ENCODE assay signal across 25 cellular contexts in the genomic region with DNA sequence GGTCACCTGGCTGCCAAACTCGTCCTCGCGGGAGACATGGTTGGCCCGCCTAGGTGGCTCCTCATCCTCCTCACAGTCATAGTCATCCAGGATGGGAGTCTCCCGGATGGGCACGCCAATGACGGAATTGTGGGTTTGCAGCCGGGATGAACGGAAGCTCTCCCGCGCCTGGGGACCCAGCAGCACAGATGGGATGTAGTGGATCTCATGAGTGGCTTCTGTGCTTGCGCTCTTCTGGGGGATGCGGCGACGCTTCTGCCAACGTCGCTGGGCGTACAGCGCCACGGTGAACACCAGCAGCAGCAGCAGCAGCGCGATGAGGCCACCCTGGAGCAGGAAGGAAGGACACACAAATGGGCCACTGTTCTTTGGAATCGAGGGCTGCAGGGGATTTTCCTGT.
DNase-seq lines count a peak whose midpoint lies in the region; ATAC-seq and TF ChIP-seq lines count a peak whose summit lies in the region.
"Had no signal": no experiment of that assay in that cellular context is flagged by ENCODE, and none has a peak within 500 bp of the region (broad histone marks: within the 10 kb centered on the region; RNA-seq: fewer than 3 reads in every experiment).

No MANE protein-coding gene starts in this region.

- ATAC-seq in aorta (ENCODE audit: low FRiP score): peak; percentile 44
- ATAC-seq: GM12878 had no signal

- H3K9me3 ChIP-seq in MG63 (0 out of 2 replicates have a peak, but pooled peaks cover 2% of the 10 kb centered on the region), esophagus muscularis mucosa (peaks cover 0 to 12% (median 3%) of the 10 kb centered on the region in 4 donors), osteoblast (ENCODE audit: low read depth, low read length) (no peaks in the 10 kb centered on the region), aorta (ENCODE audit: control insufficient read depth, low read length) (no peaks in the 10 kb centered on the region)
- H3K9me3 ChIP-seq: BE2C, BLaER1 had no signal

- H3K4me1 ChIP-seq in esophagus muscularis mucosa: no peaks in the 10 kb centered on the region
- no peaks in the 10 kb centered on the region for H3K4me1 ChIP-seq in osteoblast (ENCODE audit: insufficient read depth, low read length)
- H3K4me1 ChIP-seq in aorta (ENCODE audit: control insufficient read depth in 1 of 2, insufficient read depth in 2 of 2, low read length in 2 of 2): no peaks in the 10 kb centered on the region
- H3K4me1 ChIP-seq: BE2C, BLaER1 had no signal

- H3K79me2 ChIP-seq in osteoblast (ENCODE audit: insufficient read depth, low read length): no peaks in the 10 kb centered on the region

- H3K36me3 ChIP-seq in MG63 (no peaks in the 10 kb centered on the region), esophagus muscularis mucosa (no peaks in the 10 kb centered on the region), osteoblast (ENCODE audit: insufficient read depth, low read length) (no peaks in the 10 kb centered on the region), aorta (ENCODE audit: control insufficient read depth in 1 of 2, insufficient read depth in 2 of 2, low read length in 1 of 2) (no peaks in the 10 kb centered on the region)
- H3K36me3 ChIP-seq: BLaER1 had no signal

- intact Hi-C loops in esophagus muscularis mucosa (cut with DNase I) (no loop called here), aorta (cut with DNase I) (no loop called here)

- no peak for TF ChIP-seq CTCF in esophagus muscularis mucosa (IDR thresholded peaks at IDR 0.05)
- no peak for TF ChIP-seq CTCF in osteoblast (IDR thresholded peaks at IDR 0.05; ENCODE audit: extremely low read depth, low read depth, low read length)

- H3K27ac ChIP-seq in esophagus muscularis mucosa (replicated peaks in 1 of 4) (no peak overlapping the region), osteoblast (ENCODE audit: low read depth, low read length) (no peak overlapping the region), aorta (ENCODE audit: low read depth in 1 of 2, low read length in 2 of 2) (no peak overlapping the region)
- H3K27ac ChIP-seq: BLaER1 had no signal

- TF ChIP-seq EP300 in esophagus muscularis mucosa (IDR thresholded peaks at IDR 0.05): no peak

- TF ChIP-seq POLR2A in esophagus muscularis mucosa (IDR thresholded peaks at IDR 0.05; ENCODE audit: low read depth): no peak

- H4K20me1 ChIP-seq in osteoblast (ENCODE audit: insufficient read depth, low read length): no peaks in the 10 kb centered on the region
- H4K20me1 ChIP-seq: BLaER1 had no signal

- 96% methylated on average over 20 of the region's 23 CpGs for WGBS in esophagus muscularis mucosa
- 93 to 95% methylated on average over 23 of the region's 23 CpGs for WGBS in aorta, 2 donors

- DNase-seq in MG63 (peak; percentile 3), esophagus muscularis mucosa (ENCODE audit: extremely low spot score) (peak; percentile 74), osteoblast (ENCODE audit: insufficient read length, low spot score, missing footprints) (peak; percentile 42), aorta (no peak), foreskin melanocyte (no peak), cerebellar nuclear complex (lab: John Stamatoyannopoulos, UW) (no peak), LoVo (ENCODE audit: low spot score) (no peak)
- no peak for DNase-seq in activated CD8-positive, alpha-beta memory T cell treated with anti-CD3 and anti-CD28 coated beads for 24 hours
- DNase-seq: 8988T; ACHN; BE2C; C1 segment of cervical spinal cord; CD4-positive, alpha-beta memory T cell; CD4-positive, CD25-positive, alpha-beta regulatory T cell; CD8-positive, alpha-beta memory T cell; COR-L47; DMS 273 treated with DMSO at 0.1 percent for 48 hours; DMS153; DMS53; DMS79; DND-41; EL; GDM1 had no signal

- H3K4me3 ChIP-seq in MG63 (no peak overlapping the region), esophagus muscularis mucosa (no peak overlapping the region), osteoblast (ENCODE audit: insufficient read depth, low read length) (no peak overlapping the region), aorta (ENCODE audit: low read length in 2 of 2) (no peak overlapping the region)
- H3K4me3 ChIP-seq: BLaER1, GM12878 had no signal

- H3K27me3 ChIP-seq in MG63 (no peaks in the 10 kb centered on the region), esophagus muscularis mucosa (no peaks in the 10 kb centered on the region), osteoblast (ENCODE audit: insufficient read depth, low read length) (no peaks in the 10 kb centered on the region), aorta (ENCODE audit: control insufficient read depth in 1 of 2, insufficient read depth in 2 of 2, low read length in 1 of 2) (no peaks in the 10 kb centered on the region)
- H3K27me3 ChIP-seq: BE2C, BLaER1 had no signal

- no peak overlapping the region for H2AFZ ChIP-seq in osteoblast (ENCODE audit: low read length)

- H3K4me2 ChIP-seq in osteoblast (ENCODE audit: insufficient read depth, low read length): no peak overlapping the region
- H3K4me2 ChIP-seq: BLaER1 had no signal

Comparison
In these comparisons a context has a peak if more than half of its experiments do, and no peak if none do; other contexts are left out.
1. DNase-seq: peak in MG63 (single experiment), esophagus muscularis mucosa (single experiment) and osteoblast (single experiment); none in aorta (0 of 2), foreskin melanocyte (single experiment), cerebellar nuclear complex (0 of 2), activated CD8-positive, alpha-beta memory T cell treated with anti-CD3 and anti-CD28 coated beads for 24 hours (single experiment) and LoVo (single experiment).